28 cellular contexts compared by ENCODE assay signal in the genomic region with DNA sequence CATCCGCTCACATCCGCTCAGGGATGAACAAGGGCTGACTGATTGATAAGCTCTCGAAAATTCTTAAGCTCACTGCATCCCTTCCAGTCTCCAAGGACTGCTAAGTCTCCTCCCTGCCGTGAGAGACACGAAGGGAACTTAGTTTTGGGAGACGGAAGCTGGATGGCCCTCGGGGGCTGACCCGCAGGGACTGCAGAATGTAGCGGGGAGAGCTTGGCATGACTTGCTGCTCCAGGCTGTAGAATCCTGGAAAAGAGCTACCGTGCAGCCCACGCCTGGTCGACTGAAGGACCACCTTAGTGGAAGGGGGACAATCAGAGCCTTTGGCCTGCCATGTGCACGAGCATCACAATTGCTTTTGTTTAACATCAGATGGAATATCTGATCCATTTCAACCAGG. TPM values are rescaled to one million over a fixed set of nuclear protein-coding genes. Genes with fewer than 3 reads are reported as not detected.
"Had no signal": no experiment of that assay in that cellular context is flagged by ENCODE, and none has a peak within 500 bp of the region (broad histone marks: within the 10 kb centered on the region; RNA-seq: fewer than 3 reads in every experiment).

No MANE protein-coding gene starts in this region.

- H3K4me1 ChIP-seq: adrenal gland, ascending aorta, colonic mucosa, psoas muscle, right lobe of liver had no signal

- FAIRE-seq: small intestine had no signal

- H3K4me3 Mint-ChIP-seq: activated naive CD8-positive, alpha-beta T cell; activated T-cell treated with anti-CD3 and anti-CD28 coated beads, Interleukin-2, amount 50 U/mL, for 4 hours; endodermal cell; natural killer cell; stimulated activated memory B cell treated with anti-CD40 and anti-IgM and Interleukin-4, amounts not matched to agents 10 μg/mL and 1 μg/mL and 100 μg/mL, for 72 hours; T-helper 2 cell treated with Interferon-gamma antibody and Interleukin-4, amounts not matched to agents 5 μg/mL and 100 μg/mL, for 36 hours; type B pancreatic cell had no signal

- DNase-seq: activated CD4-positive, alpha-beta T cell treated with anti-CD3 and anti-CD28 coated beads for 1 hour; activated CD8-positive, alpha-beta memory T cell treated with anti-CD3 and anti-CD28 coated beads, Interleukin-2, amount 50 U/mL, for 48 hours; activated naive CD4-positive, alpha-beta T cell; activated T-cell treated with anti-CD3 and anti-CD28 coated beads, Interleukin-2, amount 50 U/mL, for 4 hours; adrenal gland; colonic mucosa; endodermal cell; esophagus squamous epithelium; gastrocnemius medialis; mammary epithelial cell; midbrain; natural killer cell; ovary; small intestine had no signal

- H3K9me3 Mint-ChIP-seq: activated T-cell treated with anti-CD3 and anti-CD28 coated beads, Interleukin-2, amount 50 U/mL, for 4 hours; activated T-helper 2 cell treated with anti-CD3 and anti-CD28 coated beads, Interferon-gamma antibody, Interleukin-2, Interleukin-4, amounts not matched to agents 10 μg/mL and 5 μg/mL and 100 μg/mL, durations not matched to agents 14 hours and 24 hours and 36 hours; stimulated activated memory B cell treated with anti-CD40 and anti-IgM and Interleukin-4, amounts not matched to agents 10 μg/mL and 1 μg/mL and 100 μg/mL, for 72 hours; type B pancreatic cell had no signal

- H3K9me3 ChIP-seq: adrenal gland, ascending aorta, colonic mucosa, esophagus squamous epithelium, gastrocnemius medialis, heart left ventricle, ovary, psoas muscle, right lobe of liver, thoracic aorta, vagina had no signal

- ATAC-seq: activated T-cell treated with anti-CD3 and anti-CD28 coated beads, Interleukin-2, amount 50 U/mL, for 4 hours; gastrocnemius medialis; heart left ventricle; left lung; natural killer cell; psoas muscle; right lobe of liver; stimulated activated memory B cell treated with anti-CD40 and anti-IgM and Interleukin-4, amounts not matched to agents 10 μg/mL and 1 μg/mL and 100 μg/mL, for 72 hours had no signal

- H3K4me3 ChIP-seq: adrenal gland, ascending aorta, colonic mucosa, esophagus squamous epithelium, gastrocnemius medialis, heart left ventricle, left lung, ovary, psoas muscle, right lobe of liver, thoracic aorta, vagina had no signal

- H3K27ac Mint-ChIP-seq: activated naive CD8-positive, alpha-beta T cell; activated T-helper 2 cell treated with anti-CD3 and anti-CD28 coated beads, Interferon-gamma antibody, Interleukin-2, Interleukin-4, amounts not matched to agents 10 μg/mL and 5 μg/mL and 100 μg/mL, durations not matched to agents 14 hours and 24 hours and 36 hours; endodermal cell; natural killer cell; stimulated activated memory B cell treated with anti-CD40 and anti-IgM and Interleukin-4, amounts not matched to agents 10 μg/mL and 1 μg/mL and 100 μg/mL, for 72 hours; T-helper 2 cell treated with Interferon-gamma antibody and Interleukin-4, amounts not matched to agents 5 μg/mL and 100 μg/mL, for 36 hours; type B pancreatic cell had no signal

- H3K27me3 Mint-ChIP-seq: activated naive CD8-positive, alpha-beta T cell; type B pancreatic cell had no signal

- H3K4me1 Mint-ChIP-seq: natural killer cell had no signal

- H3K36me3 Mint-ChIP-seq: activated naive CD8-positive, alpha-beta T cell; natural killer cell; type B pancreatic cell had no signal

- H3K36me3 ChIP-seq: adrenal gland, ascending aorta, colonic mucosa, esophagus squamous epithelium, gastrocnemius medialis, heart left ventricle, left lung, ovary, right lobe of liver, thoracic aorta, vagina had no signal

- H3K27ac ChIP-seq: adrenal gland, ascending aorta, colonic mucosa, esophagus squamous epithelium, gastrocnemius medialis, heart left ventricle, left lung, ovary, psoas muscle, right lobe of liver, thoracic aorta, vagina, VCaP had no signal

RNA-seq across cellular contexts. Expression of a gene that starts 5.3 kb away (rescaled TPM):
- total RNA-seq: activated CD8-positive, alpha-beta memory T cell treated with anti-CD3 and anti-CD28 coated beads for 36 hours; activated T-helper 2 cell treated with anti-CD3 and anti-CD28 coated beads, Interferon-gamma antibody, Interleukin-2, Interleukin-4, amounts not matched to agents 10 μg/mL and 5 μg/mL and 100 μg/mL, durations not matched to agents 14 hours and 24 hours and 36 hours; natural killer cell had no signal

RNA-seq across cellular contexts. Expression of a gene that starts 19.7 kb away (rescaled TPM):
- total RNA-seq: natural killer cell had no signal

RNA-seq across cellular contexts. Expression of a gene that starts 33.7 kb away (rescaled TPM):
- total RNA-seq: ascending aorta, vagina had no signal
